In the genomic region with DNA sequence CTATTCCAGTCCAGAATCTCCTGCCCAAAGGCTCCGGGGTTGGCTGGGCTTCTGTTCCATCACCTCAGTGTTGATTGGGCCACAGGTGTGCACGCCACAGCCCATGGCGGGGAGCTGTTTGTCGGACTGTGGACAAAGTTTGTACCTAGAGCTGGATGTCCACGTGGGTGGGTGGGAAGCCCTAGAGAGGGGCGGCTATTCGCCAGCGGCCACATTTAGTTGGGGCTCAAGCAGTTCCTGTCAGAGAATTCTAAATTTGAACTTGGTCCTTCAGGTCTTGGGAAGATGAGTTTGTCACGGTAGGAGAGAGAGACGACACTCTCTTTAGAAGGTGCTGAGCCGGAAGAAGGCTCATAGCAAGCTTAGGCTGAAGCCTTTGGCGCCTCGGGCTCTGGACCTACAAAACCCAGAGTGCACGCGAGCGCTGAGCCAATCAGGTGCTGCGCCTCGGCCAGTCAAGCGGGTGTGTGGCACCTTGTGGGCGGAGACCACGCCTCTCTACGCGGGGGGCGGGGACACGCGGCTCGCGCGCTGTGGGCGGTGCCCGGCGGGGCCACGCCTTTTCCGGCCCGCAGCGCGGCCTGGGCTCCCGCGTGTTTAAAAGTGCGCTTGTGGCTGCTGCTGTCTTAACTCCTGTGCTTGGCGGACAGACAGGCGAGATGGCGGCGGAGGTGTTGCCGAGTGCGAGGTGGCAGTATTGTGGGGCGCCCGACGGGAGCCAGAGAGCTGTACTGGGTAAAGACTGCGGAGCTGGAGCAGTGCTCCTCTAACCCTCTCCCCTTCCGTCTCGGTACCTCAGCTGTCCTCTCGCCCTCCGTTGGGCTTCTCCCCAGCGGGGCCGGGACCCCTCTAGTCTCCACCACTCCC, we compare ENCODE assay signal across 9 cellular contexts. TPM values are rescaled to one million over a fixed set of nuclear protein-coding genes. Genes with fewer than 3 reads are reported as not detected.
A peak's percentile ranks its signal among the peaks of the same experiment; 100 is the strongest.
DNase-seq lines count a peak whose midpoint lies in the region; ATAC-seq, FAIRE-seq and TF ChIP-seq lines count a peak whose summit lies in the region.
"Had no signal": no experiment of that assay in that cellular context is flagged by ENCODE, and none has a peak within 500 bp of the region (broad histone marks: within the 10 kb centered on the region; RNA-seq: fewer than 3 reads in every experiment).

A gene with protein sequence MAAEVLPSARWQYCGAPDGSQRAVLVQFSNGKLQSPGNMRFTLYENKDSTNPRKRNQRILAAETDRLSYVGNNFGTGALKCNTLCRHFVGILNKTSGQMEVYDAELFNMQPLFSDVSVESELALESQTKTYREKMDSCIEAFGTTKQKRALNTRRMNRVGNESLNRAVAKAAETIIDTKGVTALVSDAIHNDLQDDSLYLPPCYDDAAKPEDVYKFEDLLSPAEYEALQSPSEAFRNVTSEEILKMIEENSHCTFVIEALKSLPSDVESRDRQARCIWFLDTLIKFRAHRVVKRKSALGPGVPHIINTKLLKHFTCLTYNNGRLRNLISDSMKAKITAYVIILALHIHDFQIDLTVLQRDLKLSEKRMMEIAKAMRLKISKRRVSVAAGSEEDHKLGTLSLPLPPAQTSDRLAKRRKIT (plus strand): TSS at position 560 of the 867 bp plus-strand sequence. CDS start 100 bp downstream, at position 660.

- H3K27me3 ChIP-seq in keratinocyte (ENCODE audit: control insufficient read depth, extremely low read depth, insufficient read depth, low read length), result no peaks in the 10 kb centered on the region

- peak within 1 kb of the TSS; percentile 66 for H3K27ac ChIP-seq in keratinocyte (ENCODE audit: control insufficient read depth, insufficient read depth, low read length)

- dilution Hi-C loops in keratinocyte (cut with MboI; ENCODE audit: extremely low pct_ligation_motif_present, low sequenced_read_pairs), result loop anchor here (25.0 kb wide), 1 partner anchor 102 kb away; the partner anchor contains the start of genes FBXO10 and TOMM5

- H2AFZ ChIP-seq in keratinocyte (ENCODE audit: control insufficient read depth, low read length), result peak within 1 kb of the TSS; percentile 88

- ATAC-seq in GM19043 (IDR thresholded peaks at IDR 0.05; ENCODE audit: low read depth, unreplicated experiment) (peak; percentile 95), HG03354 (IDR thresholded peaks at IDR 0.05; ENCODE audit: poor library complexity, severe bottlenecking, unreplicated experiment) (peak; percentile 96)
- peak; percentile 98 for ATAC-seq in activated CD4-positive, CD25-positive, alpha-beta regulatory T cell treated with anti-CD3 and anti-CD28 coated beads, Interleukin-2, amount 50 U/mL, for 24 hours

- peaks cover 10 to 11% of the 10 kb centered on the region in 2 experiments for H3K36me3 ChIP-seq in keratinocyte (ENCODE audit: control insufficient read depth in 2 of 2, extremely low read depth in 1 of 2, insufficient read depth in 2 of 2, low read length in 2 of 2)

- H3K4me2 ChIP-seq in keratinocyte (ENCODE audit: control insufficient read depth, extremely low read depth, insufficient read depth, low read depth, low read length), result peak within 1 kb of the TSS; percentile 93

- peaks cover 2% of the 10 kb centered on the region for H3K9me1 ChIP-seq in keratinocyte (ENCODE audit: control insufficient read depth, extremely low read depth, insufficient read depth, low read length)

- TF ChIP-seq CTCF in keratinocyte (optimal IDR thresholded peaks at IDR 0.05 in 1 of 3, IDR thresholded peaks at IDR 0.05 in 1 of 3, conservative IDR thresholded peaks at IDR 0.05 in 1 of 3; ENCODE audit: extremely low read depth in 1 of 3, insufficient read depth in 2 of 3, low read length in 3 of 3), result no peak

- peaks cover 20% of the 10 kb centered on the region for H3K4me1 ChIP-seq in keratinocyte (ENCODE audit: control insufficient read depth, extremely low read depth, insufficient read depth, low read length)

- peak; percentile 81 for FAIRE-seq in keratinocyte (lab: Jason Lieb, UNC)
- FAIRE-seq: TTC549 had no signal

- peak within 1 kb of the TSS; percentile 85 to 88 (median 85) for H3K4me3 ChIP-seq in keratinocyte (ENCODE audit: control insufficient read depth in 2 of 3, extremely low read depth in 1 of 3, insufficient read depth in 2 of 3, low read depth in 1 of 3, low read length in 3 of 3)

- H3K9me3 ChIP-seq in keratinocyte (ENCODE audit: control insufficient read depth, low read depth, low read length), result no peaks in the 10 kb centered on the region

- peaks cover 23% of the 10 kb centered on the region for H3K79me2 ChIP-seq in keratinocyte (ENCODE audit: control insufficient read depth, insufficient read depth, low read length)

- peak; percentile 98 for DNase-seq in AG20443 (ENCODE audit: low spot score)
- DNase-seq in NCI-H446 treated with DMSO at 0.1 percent for 48 hours (lab: John Stamatoyannopoulos, UW), result peak; percentile 87
- peak; percentile 97 for DNase-seq in cerebellar cortex (ENCODE audit: low spot score)
- peak; percentile 91 for DNase-seq in keratinocyte (ENCODE audit: low read depth, low spot score)
- peak; percentile 94 to 96 (median 95) for DNase-seq in stimulated activated CD4-positive, alpha-beta T cell treated with anti-CD3 and anti-CD28 coated beads, Interleukin-12 subunit alpha, Interleukin-12 subunit beta, amount 100 ng/mL, for 48 hours (ENCODE audit: low read depth in 2 of 3, low spot score in 1 of 3)

- peak within 1 kb of the TSS; percentile 85 for H3K9ac ChIP-seq in keratinocyte (ENCODE audit: control insufficient read depth, extremely low read depth, insufficient read depth, low read length)

- H4K20me1 ChIP-seq in keratinocyte (ENCODE audit: control insufficient read depth, extremely low read depth, insufficient read depth, low read length), result no peaks in the 10 kb centered on the region

RNA-seq across cellular contexts. Expression of the gene that starts here (rescaled TPM):
- polyA plus RNA-seq in keratinocyte, result 31.8 to 44.4 TPM (median 39.9 TPM) in 3 replicates
- polyA plus RNA-seq in keratinocyte (2011; ENCODE audit: low read depth), result 16.6 TPM
- polyA plus RNA-seq in keratinocyte (2011; cell fraction: cytosol; rRNA removed), result 31.3 and 39.2 TPM in 2 replicates
- 35.0 and 36.3 TPM in 2 replicates for polyA plus RNA-seq in keratinocyte (2011; cell fraction: nucleus; rRNA removed)
- polyA plus RNA-seq in keratinocyte (2012; ENCODE audit: low replicate concordance), result 14.2 and 31.6 TPM in 2 replicates
- 17.7 to 38.9 TPM (median 22.4 TPM) in 3 replicates for polyA minus RNA-seq in keratinocyte
- 18.4 TPM for polyA minus RNA-seq in keratinocyte (2011; cell fraction: cytosol; rRNA and poly(A)+ RNA removed)
- polyA minus RNA-seq in keratinocyte (2011; cell fraction: nucleus; rRNA and poly(A)+ RNA removed), result 14.5 and 25.7 TPM in 2 replicates

Comparison
In these comparisons a context has a peak if more than half of its experiments do, and no peak if none do; other contexts are left out.
1. Peak in every context shown above with its lines: DNase-seq, ATAC-seq, H3K4me3 ChIP-seq and H3K27ac ChIP-seq.